18 cellular contexts compared by ENCODE assay signal in genomic region chrX:64739792-64740378, GRCh38.
DNase-seq lines count a peak whose midpoint lies in the region; ATAC-seq and TF ChIP-seq lines count a peak whose summit lies in the region.
"Had no signal": no experiment of that assay in that cellular context is flagged by ENCODE, and none has a peak within 500 bp of the region (broad histone marks: within the 10 kb centered on the region; RNA-seq: fewer than 3 reads in every experiment).

No MANE protein-coding gene starts in this region.

- no peaks in the 10 kb centered on the region for H3K36me3 Mint-ChIP-seq in HFFc6 (ENCODE audit: low read depth)
- H3K36me3 Mint-ChIP-seq: CD4-positive, alpha-beta memory T cell had no signal

- DNase-seq in NCI-H524 (lab: John Stamatoyannopoulos, UW) (peak; percentile 7 to 61), SW480 (ENCODE audit: low spot score) (peak; percentile 0), left colon (peak in 1 of 2 donors; percentile 5), HFFc6 (no peak), UCSD-AML1 (lab: John Stamatoyannopoulos, UW; ENCODE audit: unreplicated experiment) (no peak), GM10266 (ENCODE audit: extremely low spot score) (no peak), NCI-H2081 (lab: John Stamatoyannopoulos, UW) (no peak)
- DNase-seq: 8988T; C1 segment of cervical spinal cord; Calu3; CD4-positive, alpha-beta memory T cell; COR-L47; DMS53; DMS79 treated with DMSO at 0.1 percent for 48 hours; GF-D8; GM23248; H9 had no signal

- TF ChIP-seq CTCF in HFFc6 (IDR thresholded peaks at IDR 0.05) = no peak
- TF ChIP-seq CTCF in GM10266 (IDR thresholded peaks at IDR 0.05; ENCODE audit: control insufficient read depth, insufficient read depth, low read depth, missing control alignments) = no peak

- H3K4me1 Mint-ChIP-seq in HFFc6 (ENCODE audit: low read depth) = no peaks in the 10 kb centered on the region
- H3K4me1 Mint-ChIP-seq: CD4-positive, alpha-beta memory T cell; H9 had no signal

- no peaks in the 10 kb centered on the region for H3K27me3 Mint-ChIP-seq in HFFc6 (ENCODE audit: insufficient read depth)
- H3K27me3 Mint-ChIP-seq: CD4-positive, alpha-beta memory T cell had no signal

- ATAC-seq in left colon = peak; percentile 90
- ATAC-seq: HCT116 had no signal

- no peak overlapping the region for H3K4me3 Mint-ChIP-seq in HFFc6
- H3K4me3 Mint-ChIP-seq: CD4-positive, alpha-beta memory T cell; H9 had no signal

- intact Hi-C loops in left colon (cut with DNase I, micrococcal nuclease) = no loop called here

- no peaks in the 10 kb centered on the region for H3K9me3 Mint-ChIP-seq in HFFc6

- no peak overlapping the region for H3K27ac Mint-ChIP-seq in HFFc6
- H3K27ac Mint-ChIP-seq: H9 had no signal

Comparison
In these comparisons a context has a peak if more than half of its experiments do, and no peak if none do; other contexts are left out.
1. DNase-seq: peak in NCI-H524 (2 of 2) and SW480 (single experiment); none in HFFc6 (single experiment), UCSD-AML1 (single experiment), GM10266 (single experiment) and NCI-H2081 (0 of 2).